25 cellular contexts compared by ENCODE assay signal in genomic region chr1:230074270-230074669, GRCh38. TPM values are rescaled to one million over a fixed set of nuclear protein-coding genes. Genes with fewer than 3 reads are reported as not detected.
DNase-seq lines count a peak whose midpoint lies in the region; ATAC-seq and TF ChIP-seq lines count a peak whose summit lies in the region.
"Had no signal": no experiment of that assay in that cellular context is flagged by ENCODE, and none has a peak within 500 bp of the region (broad histone marks: within the 10 kb centered on the region; RNA-seq: fewer than 3 reads in every experiment).

No MANE protein-coding gene starts in this region.

- H3K27ac ChIP-seq in SJSA1 (peak overlapping the region; percentile 90), testis (no peak overlapping the region)
- H3K27ac ChIP-seq: hepatocyte, uterus, WERI-Rb-1 had no signal

- H3K36me3 Mint-ChIP-seq in activated naive CD8-positive, alpha-beta T cell treated with anti-CD3 and anti-CD28 coated beads, Interleukin-2, amount 10 ng/mL, durations not matched to agents 7 days and 5 days: peaks cover 10% of the 10 kb centered on the region
- H3K36me3 Mint-ChIP-seq in activated naive CD8-positive, alpha-beta T cell treated with anti-CD3 and anti-CD28 coated beads for 36 hours: peaks cover 21% of the 10 kb centered on the region

- no peaks in the 10 kb centered on the region for H3K36me3 ChIP-seq in SJSA1
- no peaks in the 10 kb centered on the region for H3K36me3 ChIP-seq in testis (ENCODE audit: low read depth, missing control alignments)
- H3K36me3 ChIP-seq: uterus, WERI-Rb-1 had no signal

- peak; percentile 18 for ATAC-seq in activated naive CD8-positive, alpha-beta T cell treated with anti-CD3 and anti-CD28 coated beads, Interleukin-2, amount 10 ng/mL, durations not matched to agents 7 days and 5 days (ENCODE audit: low read depth)
- ATAC-seq: body of pancreas; CD8-positive, alpha-beta T cell had no signal

- WGBS in testis, 2 donors: 77 to 85% methylated on average over 4 of the region's 4 CpGs

- DNase-seq in activated naive CD8-positive, alpha-beta T cell treated with anti-CD3 and anti-CD28 coated beads, Interleukin-2, amount 10 ng/mL, durations not matched to agents 7 days and 5 days: no peak
- no peak for DNase-seq in activated naive CD8-positive, alpha-beta T cell treated with anti-CD3 and anti-CD28 coated beads for 36 hours
- no peak for DNase-seq in SJSA1 (ENCODE audit: low read depth in 1 of 2, low spot score in 2 of 2)
- DNase-seq in fibroblast of the aortic adventitia (ENCODE audit: low read depth): no peak
- peak; percentile 48 for DNase-seq in testis
- DNase-seq in HEK293T (ENCODE audit: extremely low spot score): no peak
- DNase-seq in NCI-H187 treated with DMSO at 0.1 percent for 48 hours (lab: John Stamatoyannopoulos, UW): no peak
- DNase-seq in activated CD4-positive, CD25-positive, alpha-beta regulatory T cell (lab: John Stamatoyannopoulos, UW): no peak
- DNase-seq: ACHN; activated CD4-positive, alpha-beta T cell treated with anti-CD3 and anti-CD28 coated beads, Interleukin-2, amount 50 U/mL, for 48 hours; activated naive CD4-positive, alpha-beta T cell treated with anti-CD3 and anti-CD28 coated beads, Interleukin-2, amount 10 ng/mL, durations not matched to agents 7 days and 5 days; CD8-positive, alpha-beta T cell; DMS79 treated with DMSO at 0.1 percent for 48 hours; Karpas-422; NCI-H1105; NCI-H2107; NCI-H524; SHP77; stimulated activated CD4-positive, alpha-beta T cell treated with anti-CD3 and anti-CD28 coated beads, Interleukin-2, amount 100 ng/mL, for 48 hours; stomach; uterus; WERI-Rb-1 had no signal

- TF ChIP-seq CTCF in fibroblast of the aortic adventitia (IDR thresholded peaks at IDR 0.05; ENCODE audit: insufficient read depth, low read length): peak; percentile 9
- no peak for TF ChIP-seq CTCF in testis (IDR thresholded peaks at IDR 0.05)

- H3K27me3 Mint-ChIP-seq in activated naive CD8-positive, alpha-beta T cell treated with anti-CD3 and anti-CD28 coated beads, Interleukin-2, amount 10 ng/mL, durations not matched to agents 7 days and 5 days: no peaks in the 10 kb centered on the region
- H3K27me3 Mint-ChIP-seq in activated naive CD8-positive, alpha-beta T cell treated with anti-CD3 and anti-CD28 coated beads for 36 hours: no peaks in the 10 kb centered on the region
- H3K27me3 Mint-ChIP-seq: activated naive CD4-positive, alpha-beta T cell treated with anti-CD3 and anti-CD28 coated beads, Interleukin-2, amount 10 ng/mL, durations not matched to agents 7 days and 5 days had no signal

- H3K4me1 ChIP-seq in SJSA1 (replicated peaks) (peaks cover 65% of the 10 kb centered on the region), testis (peaks cover 28% of the 10 kb centered on the region)
- H3K4me1 ChIP-seq: uterus had no signal

- no peak overlapping the region for H3K27ac Mint-ChIP-seq in activated naive CD8-positive, alpha-beta T cell treated with anti-CD3 and anti-CD28 coated beads, Interleukin-2, amount 10 ng/mL, durations not matched to agents 7 days and 5 days
- no peak overlapping the region for H3K27ac Mint-ChIP-seq in activated naive CD8-positive, alpha-beta T cell treated with anti-CD3 and anti-CD28 coated beads for 36 hours
- H3K27ac Mint-ChIP-seq: activated naive CD4-positive, alpha-beta T cell treated with anti-CD3 and anti-CD28 coated beads, Interleukin-2, amount 10 ng/mL, durations not matched to agents 7 days and 5 days; CD8-positive, alpha-beta T cell had no signal

- H3K4me3 ChIP-seq in SJSA1: no peak overlapping the region
- no peak overlapping the region for H3K4me3 ChIP-seq in fibroblast of the aortic adventitia (ENCODE audit: low read depth, low read length)
- H3K4me3 ChIP-seq in testis: no peak overlapping the region
- H3K4me3 ChIP-seq: body of pancreas, hepatocyte, skin epidermis, stomach, uterus had no signal

- CTCF ChIA-PET in HEK293T (lab: Yijun Ruan, JAX): no interaction called here

- no peaks in the 10 kb centered on the region for H3K27me3 ChIP-seq in SJSA1 (replicated peaks)
- no peaks in the 10 kb centered on the region for H3K27me3 ChIP-seq in testis
- H3K27me3 ChIP-seq: body of pancreas, hepatocyte, stomach, uterus had no signal

- H3K4me1 Mint-ChIP-seq in activated naive CD8-positive, alpha-beta T cell treated with anti-CD3 and anti-CD28 coated beads, Interleukin-2, amount 10 ng/mL, durations not matched to agents 7 days and 5 days: peaks cover 27% of the 10 kb centered on the region
- H3K4me1 Mint-ChIP-seq in activated naive CD8-positive, alpha-beta T cell treated with anti-CD3 and anti-CD28 coated beads for 36 hours: peaks cover 58% of the 10 kb centered on the region

- POLR2A ChIA-PET in activated naive CD8-positive, alpha-beta T cell treated with anti-CD3 and anti-CD28 coated beads, Interleukin-2, amount 10 ng/mL, durations not matched to agents 7 days and 5 days (lab: Charles Lee): no interaction called here
- POLR2A ChIA-PET in HEK293T (lab: Yijun Ruan, JAX): no interaction called here

- TF ChIP-seq POLR2A in testis (IDR thresholded peaks at IDR 0.05): no peak

- intact Hi-C loops in testis (cut with DNase I; ENCODE audit: low total_unique reads): no loop called here

- no peaks in the 10 kb centered on the region for H3K9me3 ChIP-seq in SJSA1 (replicated peaks)
- no peaks in the 10 kb centered on the region for H3K9me3 ChIP-seq in testis
- H3K9me3 ChIP-seq: body of pancreas, stomach, uterus had no signal

- H3K9me3 Mint-ChIP-seq in activated naive CD8-positive, alpha-beta T cell treated with anti-CD3 and anti-CD28 coated beads, Interleukin-2, amount 10 ng/mL, durations not matched to agents 7 days and 5 days: no peaks in the 10 kb centered on the region
- H3K9me3 Mint-ChIP-seq in activated naive CD8-positive, alpha-beta T cell treated with anti-CD3 and anti-CD28 coated beads for 36 hours: no peaks in the 10 kb centered on the region
- H3K9me3 Mint-ChIP-seq: activated naive CD4-positive, alpha-beta T cell treated with anti-CD3 and anti-CD28 coated beads, Interleukin-2, amount 10 ng/mL, durations not matched to agents 7 days and 5 days; CD8-positive, alpha-beta T cell had no signal

- H3K4me3 Mint-ChIP-seq in activated naive CD8-positive, alpha-beta T cell treated with anti-CD3 and anti-CD28 coated beads, Interleukin-2, amount 10 ng/mL, durations not matched to agents 7 days and 5 days: no peak overlapping the region
- no peak overlapping the region for H3K4me3 Mint-ChIP-seq in activated naive CD8-positive, alpha-beta T cell treated with anti-CD3 and anti-CD28 coated beads for 36 hours
- H3K4me3 Mint-ChIP-seq: activated naive CD4-positive, alpha-beta T cell treated with anti-CD3 and anti-CD28 coated beads, Interleukin-2, amount 10 ng/mL, durations not matched to agents 7 days and 5 days; CD8-positive, alpha-beta T cell had no signal

TF ChIP-seq in HEK293T, 16 proteins besides CTCF, POLR2A, EP300 and RAD21:
- TF ChIP-seq BHLHE40 (IDR thresholded peaks at IDR 0.05; ENCODE audit: borderline replicate concordance) (no peak), SUZ12 (IDR thresholded peaks at IDR 0.05) (no peak), PKNOX1 (IDR thresholded peaks at IDR 0.05) (no peak), SP1 (IDR thresholded peaks at IDR 0.05) (no peak), HDGF (IDR thresholded peaks at IDR 0.05; ENCODE audit: borderline replicate concordance) (no peak), ZNF384 (IDR thresholded peaks at IDR 0.05) (no peak)

RNA-seq across cellular contexts. Expression of gene GALNT2, which starts 7.2 kb away (rescaled TPM):
- 10 to 100 TPM; 25.3 to 29.0 TPM for total RNA-seq in activated naive CD8-positive, alpha-beta T cell treated with anti-CD3 and anti-CD28 coated beads, Interleukin-2, amount 10 ng/mL, durations not matched to agents 7 days and 5 days
- 10 to 100 TPM; 46.5 to 48.2 TPM for total RNA-seq in activated naive CD8-positive, alpha-beta T cell treated with anti-CD3 and anti-CD28 coated beads for 36 hours
- 54.6 and 62.5 TPM in 2 replicates for total RNA-seq in SJSA1 (2014; rRNA removed; shearing (Covaris generic))
- total RNA-seq in fibroblast of the aortic adventitia (ENCODE audit: low replicate concordance): 29.5 and 68.1 TPM in 2 replicates
- 100 to 1,000 TPM; 114 to 135 TPM for total RNA-seq in testis
- 63.0 TPM for polyA plus RNA-seq in testis (ENCODE audit: insufficient read depth, low read depth, low replicate concordance)
